Comparison of ENCODE assay signal across 8 cellular contexts in the genomic region with DNA sequence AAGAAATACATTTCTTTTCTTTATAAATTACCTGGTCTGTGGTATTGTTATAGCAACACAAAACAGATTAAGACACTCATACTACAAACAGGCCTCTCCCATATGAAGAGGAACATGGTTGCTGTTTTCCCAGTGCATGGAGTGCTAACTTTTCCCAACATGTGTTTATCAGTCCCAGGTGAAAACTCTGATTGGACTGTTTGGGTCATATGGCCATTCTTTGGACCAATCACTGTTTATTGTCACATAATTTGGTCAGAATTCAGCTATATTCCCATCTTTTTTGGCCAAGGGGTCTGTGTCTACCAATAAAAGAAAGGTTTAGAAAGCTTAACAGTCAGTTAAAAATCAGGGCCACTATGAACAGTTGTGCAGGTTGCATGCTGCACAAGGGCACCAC. TPM values are rescaled to one million over a fixed set of nuclear protein-coding genes. Genes with fewer than 3 reads are reported as not detected.
"Had no signal": no experiment of that assay in that cellular context is flagged by ENCODE, and none has a peak within 500 bp of the region (broad histone marks: within the 10 kb centered on the region; RNA-seq: fewer than 3 reads in every experiment).

No MANE protein-coding gene starts in this region.

- FAIRE-seq: HepG2, HTR-8/SVneo had no signal

- H3K4me3 Mint-ChIP-seq: IgD-negative memory B cell had no signal

- H3K4me1 Mint-ChIP-seq: IgD-negative memory B cell had no signal

- H3K36me3 Mint-ChIP-seq: IgD-negative memory B cell had no signal

- ATAC-seq: HepG2 had no signal

- H3K27ac ChIP-seq: HL-60 had no signal

- DNase-seq: IMR-90, KBM-7 had no signal

- H3K27ac Mint-ChIP-seq: IgD-negative memory B cell had no signal

RNA-seq across cellular contexts. Expression of a gene that starts 35.4 kb away (rescaled TPM):
- total RNA-seq: HepG2, HT-29, HT1080, IMR-90 had no signal
- polyA plus RNA-seq: HepG2, IgD-negative memory B cell, IMR-90 had no signal
